Comparison of ENCODE assay signal across 9 cellular contexts in the genomic region with DNA sequence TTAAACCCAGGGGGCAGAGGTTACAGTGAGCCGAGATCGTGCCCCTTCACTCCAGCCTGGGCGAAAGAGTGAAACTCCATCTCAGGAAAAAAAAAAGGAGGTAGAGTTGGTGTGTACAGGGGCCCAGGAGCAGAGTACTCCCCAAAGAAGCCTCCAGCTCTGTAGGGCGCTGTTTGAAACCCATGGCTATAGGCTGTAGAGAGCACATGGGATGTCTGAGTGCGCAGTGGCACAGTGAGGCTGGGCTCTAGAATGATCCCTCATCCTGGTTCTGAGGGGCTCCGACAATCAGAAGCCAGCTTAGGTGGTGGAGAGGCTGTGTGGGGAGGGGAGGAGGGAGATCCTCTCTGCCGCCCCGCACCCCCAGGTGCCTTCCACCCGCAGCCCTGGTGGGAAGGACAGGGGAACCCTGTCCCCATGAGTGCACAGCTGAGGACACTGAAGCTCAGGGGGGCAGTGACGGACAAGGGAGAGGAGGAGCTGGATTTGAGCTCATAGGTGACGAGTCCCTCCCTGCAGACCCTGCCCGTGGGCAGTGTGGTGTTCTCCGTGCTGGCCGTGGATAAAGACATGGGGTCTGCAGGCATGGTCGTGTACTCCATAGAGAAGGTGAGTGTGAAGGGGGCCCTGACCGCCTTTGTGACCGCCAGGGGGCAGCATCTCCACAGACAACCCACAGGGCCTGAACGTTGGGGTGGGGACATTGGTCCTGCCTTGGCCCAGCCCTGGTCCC. TPM values are rescaled to one million over a fixed set of nuclear protein-coding genes. Genes with fewer than 3 reads are reported as not detected.
A peak's percentile ranks its signal among the peaks of the same experiment; 100 is the strongest.
DNase-seq lines count a peak whose midpoint lies in the region; ATAC-seq and TF ChIP-seq lines count a peak whose summit lies in the region.
"Had no signal": no experiment of that assay in that cellular context is flagged by ENCODE, and none has a peak within 500 bp of the region (broad histone marks: within the 10 kb centered on the region; RNA-seq: fewer than 3 reads in every experiment).

No MANE protein-coding gene starts in this region.

- H3K9me3 ChIP-seq in SK-N-SH (no peaks in the 10 kb centered on the region), heart left ventricle (no peaks in the 10 kb centered on the region)
- H3K9me3 ChIP-seq: BLaER1 treated with 17β-estradiol and CSF1 and Interleukin-3, amounts not matched to agents 10 nM and 100 nM had no signal

- H3K27me3 Mint-ChIP-seq in activated naive CD4-positive, alpha-beta T cell treated with anti-CD3 and anti-CD28 coated beads, Interleukin-2, amount 50 U/mL, for 24 hours, result peaks cover 1% of the 10 kb centered on the region

- TF ChIP-seq RAD21 in SK-N-SH (IDR thresholded peaks at IDR 0.05; ENCODE audit: low read length), result peak; percentile 85

- no peaks in the 10 kb centered on the region for H3K36me3 Mint-ChIP-seq in activated naive CD4-positive, alpha-beta T cell treated with anti-CD3 and anti-CD28 coated beads, Interleukin-2, amount 50 U/mL, for 24 hours

- DNase-seq in NCI-H1417 (lab: John Stamatoyannopoulos, UW) (peak; percentile 23 to 66 (median 59)), NCI-H1417 treated with DMSO at 0.1 percent for 48 hours (lab: John Stamatoyannopoulos, UW) (no peak), SK-N-SH (peak; percentile 94), heart left ventricle (peak; percentile 59 to 85 (median 66)), retina (peak; percentile 81)

- H3K27ac ChIP-seq in SK-N-SH (ENCODE audit: low read depth in 2 of 2, low read length in 1 of 2) (no peak overlapping the region), heart left ventricle (no peak overlapping the region)
- H3K27ac ChIP-seq: BLaER1 treated with 17β-estradiol and CSF1 and Interleukin-3, amounts not matched to agents 10 nM and 100 nM had no signal

- peaks cover 4% of the 10 kb centered on the region; the same call in 1 of the 2 replicates for H3K27me3 ChIP-seq in SK-N-SH (ENCODE audit: insufficient read depth)
- H3K27me3 ChIP-seq in heart left ventricle, result peaks cover 0 to 13% (median 4%) of the 10 kb centered on the region in 9 donors
- H3K27me3 ChIP-seq: BLaER1 treated with 17β-estradiol and CSF1 and Interleukin-3, amounts not matched to agents 10 nM and 100 nM had no signal

- ATAC-seq in HG03159 (IDR thresholded peaks at IDR 0.05; ENCODE audit: unreplicated experiment) (peak; percentile 76), heart left ventricle (peak; percentile 53 to 89 (median 82)), GM21515 (IDR thresholded peaks at IDR 0.05; ENCODE audit: unreplicated experiment) (no peak)

- no peak overlapping the region for H3K4me2 ChIP-seq in SK-N-SH
- H3K4me2 ChIP-seq: BLaER1 treated with 17β-estradiol and CSF1 and Interleukin-3, amounts not matched to agents 10 nM and 100 nM had no signal

- peak overlapping the region; percentile 8 for H3K27ac Mint-ChIP-seq in activated naive CD4-positive, alpha-beta T cell treated with anti-CD3 and anti-CD28 coated beads, Interleukin-2, amount 50 U/mL, for 24 hours

- TF ChIP-seq POLR2A in heart left ventricle (IDR thresholded peaks at IDR 0.05), result no peak

- no peaks in the 10 kb centered on the region; a peak in 1 of 4 replicates for H3K4me1 ChIP-seq in SK-N-SH (ENCODE audit: control insufficient read depth in 1 of 2, insufficient read depth in 2 of 2, low read depth in 1 of 2, low read length in 1 of 2)
- peaks cover 0 to 4% (median 0%) of the 10 kb centered on the region in 12 donors for H3K4me1 ChIP-seq in heart left ventricle

- no peak for TF ChIP-seq EP300 in SK-N-SH (IDR thresholded peaks at IDR 0.05; ENCODE audit: borderline replicate concordance in 1 of 2, low read depth in 1 of 2, low read length in 1 of 2)

- H3K36me3 ChIP-seq in SK-N-SH (replicated peaks in 1 of 2; ENCODE audit: control insufficient read depth in 1 of 2, insufficient read depth in 2 of 2, low read length in 1 of 2) (no peaks in the 10 kb centered on the region), heart left ventricle (no peaks in the 10 kb centered on the region)
- H3K36me3 ChIP-seq: BLaER1 treated with 17β-estradiol and CSF1 and Interleukin-3, amounts not matched to agents 10 nM and 100 nM had no signal

- no peaks in the 10 kb centered on the region for H3K9me3 Mint-ChIP-seq in activated naive CD4-positive, alpha-beta T cell treated with anti-CD3 and anti-CD28 coated beads, Interleukin-2, amount 50 U/mL, for 24 hours

- H3K9ac ChIP-seq in SK-N-SH, result no peak overlapping the region
- H3K9ac ChIP-seq: BLaER1 treated with 17β-estradiol and CSF1 and Interleukin-3, amounts not matched to agents 10 nM and 100 nM had no signal

- TF ChIP-seq CTCF in SK-N-SH (IDR thresholded peaks at IDR 0.05), result peak; percentile 85
- peak; percentile 63 to 87 (median 80) for TF ChIP-seq CTCF in heart left ventricle (IDR thresholded peaks at IDR 0.05)

- H3K4me1 Mint-ChIP-seq in activated naive CD4-positive, alpha-beta T cell treated with anti-CD3 and anti-CD28 coated beads, Interleukin-2, amount 50 U/mL, for 24 hours, result no peaks in the 10 kb centered on the region

- intact Hi-C loops in heart left ventricle (cut with DNase I), result loop anchor here in 6 of 10 donors (2.0 to 10.0 kb wide), 4 partner anchors 71 to 74 kb away; a partner anchor contains a TSS

- H3K9me2 ChIP-seq in SK-N-SH, result no peaks in the 10 kb centered on the region

- WGBS in SK-N-SH (ENCODE audit: low lambda C conversion rate), result 26% methylated on average over 12 of the region's 18 CpGs
- WGBS in heart left ventricle, 4 donors, result 37 to 50% (median 38%) methylated on average over 10 to 18 of the region's 18 CpGs

- POLR2A ChIA-PET in SK-N-SH (lab: Yijun Ruan, JAX), result interaction anchor here (0.8 kb wide), 1 partner anchor 30 kb away, joined by 4 read pairs; no protein-coding TSS in a partner anchor

- H2AFZ ChIP-seq in SK-N-SH (ENCODE audit: low read depth), result no peak overlapping the region

- H3F3A ChIP-seq in SK-N-SH (replicated peaks; ENCODE audit: insufficient read depth), result no peaks in the 10 kb centered on the region

- no peak overlapping the region for H3K4me3 Mint-ChIP-seq in activated naive CD4-positive, alpha-beta T cell treated with anti-CD3 and anti-CD28 coated beads, Interleukin-2, amount 50 U/mL, for 24 hours

- H3K79me2 ChIP-seq in SK-N-SH (ENCODE audit: insufficient read depth), result no peaks in the 10 kb centered on the region

- no peak overlapping the region for H3K4me3 ChIP-seq in SK-N-SH (ENCODE audit: low read depth in 2 of 2, low read length in 1 of 2)
- no peak overlapping the region for H3K4me3 ChIP-seq in heart left ventricle
- H3K4me3 ChIP-seq: BLaER1 treated with 17β-estradiol and CSF1 and Interleukin-3, amounts not matched to agents 10 nM and 100 nM had no signal

- H4K20me1 ChIP-seq in SK-N-SH (ENCODE audit: insufficient read depth), result no peaks in the 10 kb centered on the region

- CTCF ChIA-PET in SK-N-SH (lab: Yijun Ruan, JAX), result interaction anchor here (0.6 to 4.9 kb wide), 32 partner anchors 8 to 291 kb away, joined by 3 to 49 read pairs (median 5); a partner anchor contains a TSS

TF ChIP-seq in SK-N-SH, 30 proteins besides CTCF, POLR2A, EP300 and RAD21:
- no peak for TF ChIP-seq NFIC (IDR thresholded peaks at IDR 0.05; ENCODE audit: borderline replicate concordance)
- no peak for TF ChIP-seq RXRA (IDR thresholded peaks at IDR 0.05; ENCODE audit: borderline replicate concordance, low read depth)
- peak; percentile 91 for TF ChIP-seq SMC3 (IDR thresholded peaks at IDR 0.05; ENCODE audit: low read depth, low read length)

RNA-seq across cellular contexts. Expression of a gene that starts 24.6 kb away (rescaled TPM):
- polyA plus RNA-seq in SK-N-SH (2012; rRNA removed) (0.02 TPM in 1 of 2 replicates, not detected in the other), heart left ventricle (under 1 TPM in 1 of 2 donors, not detected in 1; 0.07 TPM)
- 0.03 TPM in 1 of 2 replicates, not detected in the other for polyA plus RNA-seq in SK-N-SH (2012; cell fraction: cytosol; rRNA removed)
- polyA plus RNA-seq in SK-N-SH (2012; cell fraction: nucleus; rRNA removed), result 0.14 and 0.23 TPM in 2 replicates
- total RNA-seq in heart left ventricle, result under 1 TPM in 4 of 9 donors, not detected in 5; 0.08 to 0.67 (median 0.40) TPM

RNA-seq across cellular contexts. Expression of a gene that starts 36.2 kb away (rescaled TPM):
- 5.9 and 6.6 TPM in 2 replicates for polyA plus RNA-seq in SK-N-SH (2012; rRNA removed)
- 3.2 and 5.4 TPM in 2 replicates for polyA plus RNA-seq in SK-N-SH (2012; cell fraction: cytosol; rRNA removed)
- polyA plus RNA-seq in SK-N-SH (2012; cell fraction: nucleus; rRNA removed), result 3.5 and 4.3 TPM in 2 replicates
- 1 to 10 TPM in 1 of 9 donors, under 1 TPM in 8; 0.25 to 1.9 (median 0.48) TPM for total RNA-seq in heart left ventricle
- under 1 TPM; 0.15 to 0.36 TPM for polyA plus RNA-seq in heart left ventricle

RNA-seq across cellular contexts. Expression of a gene that starts 36.5 kb away (rescaled TPM):
- polyA plus RNA-seq in SK-N-SH (2012; rRNA removed) (13.2 and 17.9 TPM in 2 replicates), heart left ventricle (10 to 100 TPM; 14.4 to 14.8 TPM)
- polyA plus RNA-seq in SK-N-SH (2012; cell fraction: cytosol; rRNA removed), result 7.3 and 9.9 TPM in 2 replicates
- 110 and 129 TPM in 2 replicates for polyA plus RNA-seq in SK-N-SH (2012; cell fraction: nucleus; rRNA removed)
- total RNA-seq in heart left ventricle, result 10 to 100 TPM in 8 of 9 donors, 1 to 10 TPM in 1; 9.2 to 35.7 (median 21.0) TPM

RNA-seq across cellular contexts. Expression of a gene that starts 56.6 kb away (rescaled TPM):
- polyA plus RNA-seq in SK-N-SH (2012; rRNA removed), result 0.15 and 0.33 TPM in 2 replicates
- polyA plus RNA-seq in SK-N-SH (2012; cell fraction: cytosol; rRNA removed), result 0.14 and 0.16 TPM in 2 replicates
- polyA plus RNA-seq in SK-N-SH (2012; cell fraction: nucleus; rRNA removed), result 0.11 and 0.29 TPM in 2 replicates
- total RNA-seq in heart left ventricle, result under 1 TPM in 1 of 9 donors, not detected in 8; 0.23 TPM
- polyA plus RNA-seq in heart left ventricle, result not detected

RNA-seq across cellular contexts. Expression of a gene that starts 56.7 kb away (rescaled TPM):
- not detected in 2 replicates for polyA plus RNA-seq in SK-N-SH (2012; rRNA removed)
- polyA plus RNA-seq in SK-N-SH (2012; cell fraction: cytosol; rRNA removed), result not detected in 2 replicates
- not detected in 2 replicates for polyA plus RNA-seq in SK-N-SH (2012; cell fraction: nucleus; rRNA removed)
- total RNA-seq in heart left ventricle, result not detected
- not detected for polyA plus RNA-seq in heart left ventricle
